Comparison of ENCODE assay signal across 11 cellular contexts in genomic region chr6:32047084-32047478, GRCh38. TPM values are rescaled to one million over a fixed set of nuclear protein-coding genes. Genes with fewer than 3 reads are reported as not detected.
DNase-seq lines count a peak whose midpoint lies in the region; ATAC-seq and TF ChIP-seq lines count a peak whose summit lies in the region.
"Had no signal": no experiment of that assay in that cellular context is flagged by ENCODE, and none has a peak within 500 bp of the region (broad histone marks: within the 10 kb centered on the region; RNA-seq: fewer than 3 reads in every experiment).

No MANE protein-coding gene starts in this region.

- H3K4me3 Mint-ChIP-seq in stimulated activated naive B cell treated with anti-CD40 and anti-IgM and Interleukin-4, amounts not matched to agents 10 μg/mL and 1 μg/mL and 100 μg/mL, for 72 hours: no peak overlapping the region
- H3K4me3 Mint-ChIP-seq: activated T-cell treated with anti-CD3 and anti-CD28 coated beads, Interleukin-2, amount 50 U/mL, for 4 hours had no signal

- H3K4me1 ChIP-seq in adrenal gland (replicated peaks in 1 of 2): peaks cover 24 to 31% of the 10 kb centered on the region in 2 donors
- peaks cover 0 to 34% (median 24%) of the 10 kb centered on the region in 12 donors for H3K4me1 ChIP-seq in heart left ventricle

- peaks cover 16 to 20% of the 10 kb centered on the region in 2 donors for H3K27me3 Mint-ChIP-seq in stimulated activated naive B cell treated with anti-CD40 and anti-IgM and Interleukin-4, amounts not matched to agents 10 μg/mL and 1 μg/mL and 100 μg/mL, for 72 hours

- TF ChIP-seq CTCF in adrenal gland (IDR thresholded peaks at IDR 0.05): no peak
- TF ChIP-seq CTCF in heart left ventricle (IDR thresholded peaks at IDR 0.05): no peak

- DNase-seq in Caki2 (ENCODE audit: low read depth): peak; percentile 51
- DNase-seq in adrenal gland: peak; percentile 73 to 92 (median 84)
- DNase-seq in heart left ventricle: peak in 4 of 5 donors; percentile 43 to 72 (median 61)
- peak; percentile 36 for DNase-seq in renal cortical epithelial cell (ENCODE audit: low read depth)
- DNase-seq in NCI-H510A treated with DMSO at 0.1 percent for 48 hours (lab: John Stamatoyannopoulos, UW): no peak
- DNase-seq in stimulated activated naive B cell treated with anti-CD40 and anti-IgM and Interleukin-4, amounts not matched to agents 10 μg/mL and 1 μg/mL and 100 μg/mL, for 72 hours: no peak
- DNase-seq: activated T-cell treated with anti-CD3 and anti-CD28 coated beads, Interleukin-2, amount 50 U/mL, for 4 hours; NCI-H2029; T-cell had no signal

- no peaks in the 10 kb centered on the region for H3K27me3 ChIP-seq in adrenal gland
- H3K27me3 ChIP-seq in heart left ventricle: no peaks in the 10 kb centered on the region

- no peak overlapping the region for H3K27ac Mint-ChIP-seq in stimulated activated naive B cell treated with anti-CD40 and anti-IgM and Interleukin-4, amounts not matched to agents 10 μg/mL and 1 μg/mL and 100 μg/mL, for 72 hours
- H3K27ac Mint-ChIP-seq: T-cell had no signal

- peak in 1 of 2 donors; percentile 61 for TF ChIP-seq POLR2A in adrenal gland (IDR thresholded peaks at IDR 0.05)
- TF ChIP-seq POLR2A in heart left ventricle (IDR thresholded peaks at IDR 0.05): no peak

- 26 to 35% (median 28%) methylated on average over 9 to 11 of the region's 11 CpGs for WGBS in adrenal gland, 4 donors
- 57 to 61% (median 60%) methylated on average over 9 to 11 of the region's 11 CpGs for WGBS in heart left ventricle, 4 donors

- H3K9me3 ChIP-seq in adrenal gland (replicated peaks in 1 of 3): no peaks in the 10 kb centered on the region
- H3K9me3 ChIP-seq in heart left ventricle: no peaks in the 10 kb centered on the region

- H3K9me3 Mint-ChIP-seq in stimulated activated naive B cell treated with anti-CD40 and anti-IgM and Interleukin-4, amounts not matched to agents 10 μg/mL and 1 μg/mL and 100 μg/mL, for 72 hours: no peaks in the 10 kb centered on the region
- H3K9me3 Mint-ChIP-seq: activated T-cell treated with anti-CD3 and anti-CD28 coated beads, Interleukin-2, amount 50 U/mL, for 4 hours; T-cell had no signal

- H3K4me3 ChIP-seq in adrenal gland (peak overlapping the region in 1 of 4 donors; percentile 17), heart left ventricle (no peak overlapping the region)

- peak overlapping the region; percentile 65 to 96 (median 93) for H3K27ac ChIP-seq in adrenal gland
- H3K27ac ChIP-seq in heart left ventricle: peak overlapping the region in 11 of 12 donors; percentile 53 to 88 (median 75)

- intact Hi-C loops in adrenal gland (cut with DNase I): no loop called here
- intact Hi-C loops in heart left ventricle (cut with DNase I): loop anchor here in 2 of 10 donors (2.0 to 10.0 kb wide), 3 partner anchors 66 to 108 kb away; partner anchors contain the start of genes PPT2 (in 1 of the 2) and PRRT1 (in 1 of the 2)

- ATAC-seq in heart left ventricle (peak; percentile 42 to 74 (median 72)), HG03175 (IDR thresholded peaks at IDR 0.05; ENCODE audit: unreplicated experiment) (no peak), GM19328 (IDR thresholded peaks at IDR 0.05; ENCODE audit: unreplicated experiment) (no peak)
- ATAC-seq in stimulated activated naive B cell treated with anti-CD40 and anti-IgM and Interleukin-4, amounts not matched to agents 10 μg/mL and 1 μg/mL and 100 μg/mL, for 72 hours (replicated peaks): no peak
- ATAC-seq: activated T-cell treated with anti-CD3 and anti-CD28 coated beads, Interleukin-2, amount 50 U/mL, for 4 hours; T-cell had no signal

- in situ Hi-C loops in Caki2 (cut with HindIII; ENCODE audit: low pct_unique_long_range_greater_than_20kb, low sequenced_read_pairs): no loop called here

- H3K36me3 ChIP-seq in adrenal gland (replicated peaks in 1 of 2) (no peaks in the 10 kb centered on the region), heart left ventricle (peaks cover 0 to 53% (median 10%) of the 10 kb centered on the region in 9 donors)

- no peaks in the 10 kb centered on the region for H3K36me3 Mint-ChIP-seq in stimulated activated naive B cell treated with anti-CD40 and anti-IgM and Interleukin-4, amounts not matched to agents 10 μg/mL and 1 μg/mL and 100 μg/mL, for 72 hours
- H3K36me3 Mint-ChIP-seq: T-cell had no signal

- H3K4me1 Mint-ChIP-seq in stimulated activated naive B cell treated with anti-CD40 and anti-IgM and Interleukin-4, amounts not matched to agents 10 μg/mL and 1 μg/mL and 100 μg/mL, for 72 hours: peaks cover 5 to 7% of the 10 kb centered on the region in 2 donors

RNA-seq across cellular contexts. Expression of gene CYP21A2, which starts 8.9 kb away (rescaled TPM):
- total RNA-seq in Caki2 (2014; rRNA removed; shearing (Covaris generic); ENCODE audit: low replicate concordance): not detected in 2 replicates
- 1,000 to 10,000 TPM in 7 of 8 donors, 100 to 1,000 TPM in 1; 780 to 6,352 (median 2,523) TPM for total RNA-seq in adrenal gland
- 1,000 to 10,000 TPM in 2 of 3 donors, 100 to 1,000 TPM in 1; 528 to 4,039 (median 2,532) TPM for polyA plus RNA-seq in adrenal gland
- total RNA-seq in heart left ventricle: 1 to 10 TPM in 1 of 9 donors, under 1 TPM in 6, not detected in 2; 0.14 to 3.0 (median 0.69) TPM
- 1 to 10 TPM in 1 of 2 donors, under 1 TPM in 1; 0.11 to 1.0 TPM for polyA plus RNA-seq in heart left ventricle
- 0.20 TPM in 1 of 2 replicates, not detected in the other for total RNA-seq in renal cortical epithelial cell

RNA-seq across cellular contexts. Expression of gene C4B, which starts 32.5 kb away (rescaled TPM):
- not detected in 2 replicates for total RNA-seq in Caki2 (2014; rRNA removed; shearing (Covaris generic); ENCODE audit: low replicate concordance)
- total RNA-seq in adrenal gland: 1,000 to 10,000 TPM in 6 of 8 donors, 100 to 1,000 TPM in 2; 948 to 5,092 (median 1,465) TPM
- polyA plus RNA-seq in adrenal gland: 1,000 to 10,000 TPM in 1 of 3 donors, 100 to 1,000 TPM in 2; 236 to 1,852 (median 796) TPM
- total RNA-seq in heart left ventricle: 100 to 1,000 TPM in 3 of 9 donors, 10 to 100 TPM in 6; 40.9 to 307 (median 75.7) TPM
- 10 to 100 TPM; 30.8 to 33.0 TPM for polyA plus RNA-seq in heart left ventricle
- 0.35 and 32.2 TPM in 2 replicates for total RNA-seq in renal cortical epithelial cell

Comparison
In these comparisons a context has a peak if more than half of its experiments do, and no peak if none do; other contexts are left out.
1. DNase-seq: peak in Caki2 (single experiment), adrenal gland (7 of 7), heart left ventricle (4 of 5) and renal cortical epithelial cell (single experiment); none in NCI-H510A treated with DMSO at 0.1 percent for 48 hours (single experiment) and stimulated activated naive B cell treated with anti-CD40 and anti-IgM and Interleukin-4, amounts not matched to agents 10 μg/mL and 1 μg/mL and 100 μg/mL, for 72 hours (single experiment).
2. ATAC-seq: peak in heart left ventricle (4 of 4); none in stimulated activated naive B cell treated with anti-CD40 and anti-IgM and Interleukin-4, amounts not matched to agents 10 μg/mL and 1 μg/mL and 100 μg/mL, for 72 hours (0 of 2), HG03175 (single experiment) and GM19328 (single experiment).
3. RNA of gene CYP21A2, which starts 8.9 kb away (total RNA-seq): 780 to 6,352 TPM in adrenal gland; 0.14 to 3.0 TPM in heart left ventricle, 0.20 TPM in renal cortical epithelial cell and not detected in Caki2; every median in the first group is over 100 times any median in the second.